ENCODE assay signal across 9 cellular contexts in genomic region chr3:8938021-8938420, GRCh38. TPM values are rescaled to one million over a fixed set of nuclear protein-coding genes. Genes with fewer than 3 reads are reported as not detected.
DNase-seq lines count a peak whose midpoint lies in the region; ATAC-seq, FAIRE-seq and TF ChIP-seq lines count a peak whose summit lies in the region.
"Had no signal": no experiment of that assay in that cellular context is flagged by ENCODE, and none has a peak within 500 bp of the region (broad histone marks: within the 10 kb centered on the region; RNA-seq: fewer than 3 reads in every experiment).

No MANE protein-coding gene starts in this region.

- no peak overlapping the region for H3K4me3 Mint-ChIP-seq in GM23338
- H3K4me3 Mint-ChIP-seq: T-helper 2 cell treated with Interferon-gamma antibody and Interleukin-4, amounts not matched to agents 5 μg/mL and 100 μg/mL, for 36 hours had no signal

- DNase-seq in GM23338 (ENCODE audit: low spot score) (peak; percentile 39), RWPE2 (ENCODE audit: low spot score) (no peak), glomerular endothelial cell (ENCODE audit: extremely low read depth, low read depth, low spot score) (peak; percentile 31), small intestine (no peak), cerebellar nuclear complex (lab: John Stamatoyannopoulos, UW) (no peak), NCI-H510A treated with DMSO at 0.1 percent for 48 hours (lab: John Stamatoyannopoulos, UW) (no peak)
- DNase-seq in activated CD4-positive, alpha-beta T cell treated with anti-CD3 and anti-CD28 coated beads for 48 hours: no peak

- no peaks in the 10 kb centered on the region for H3F3A ChIP-seq in GM23338 (replicated peaks; ENCODE audit: low read depth)

- no peak for FAIRE-seq in small intestine (lab: Jason Lieb, UNC)

- no peak overlapping the region for H3K27ac Mint-ChIP-seq in GM23338
- H3K27ac Mint-ChIP-seq: T-helper 2 cell treated with Interferon-gamma antibody and Interleukin-4, amounts not matched to agents 5 μg/mL and 100 μg/mL, for 36 hours had no signal

- no peaks in the 10 kb centered on the region for H3K4me1 Mint-ChIP-seq in GM23338

- H3K9me3 ChIP-seq in RWPE2 (ENCODE audit: severe bottlenecking) (no peaks in the 10 kb centered on the region), small intestine (ENCODE audit: control insufficient read depth, low read depth) (no peaks in the 10 kb centered on the region)

- no peaks in the 10 kb centered on the region for H3K27me3 ChIP-seq in GM23338 (ENCODE audit: insufficient read depth)
- no peaks in the 10 kb centered on the region for H3K27me3 ChIP-seq in RWPE2 (ENCODE audit: insufficient read depth, poor library complexity, severe bottlenecking)
- H3K27me3 ChIP-seq in small intestine (ENCODE audit: control insufficient read depth in 2 of 2, insufficient read depth in 2 of 2, low read length in 2 of 2): no peaks in the 10 kb centered on the region

- H3K27ac ChIP-seq in C4-2B (no peak overlapping the region), GM23338 (ENCODE audit: low read depth) (no peak overlapping the region), RWPE2 (ENCODE audit: poor library complexity, severe bottlenecking) (peak overlapping the region; percentile 93), small intestine (ENCODE audit: low read depth in 1 of 2, low read length in 1 of 2) (no peak overlapping the region)

- no peaks in the 10 kb centered on the region for H3K9me3 Mint-ChIP-seq in GM23338

- no peak overlapping the region for H3K4me2 ChIP-seq in GM23338

- H3K79me2 ChIP-seq in GM23338 (replicated peaks; ENCODE audit: insufficient read depth): no peaks in the 10 kb centered on the region

- 67 to 80% (median 69%) methylated on average over 1 of the region's 1 CpG for WGBS in small intestine, 3 donors

- no peak overlapping the region for H2AFZ ChIP-seq in GM23338

- H3K36me3 ChIP-seq in GM23338 (ENCODE audit: insufficient read depth) (peaks cover 19% of the 10 kb centered on the region; the same call in 1 of the 2 replicates), RWPE2 (ENCODE audit: low read depth) (peaks cover 67% of the 10 kb centered on the region), small intestine (ENCODE audit: control insufficient read depth in 2 of 2, insufficient read depth in 2 of 2, low read length in 2 of 2) (peaks cover 4 to 19% of the 10 kb centered on the region in 2 donors)

- H3K27me3 Mint-ChIP-seq in GM23338 (ENCODE audit: insufficient read depth, low read depth, poor library complexity): no peaks in the 10 kb centered on the region

- ATAC-seq in GM23338 (no peak), RWPE2 (ENCODE audit: low read depth) (peak; percentile 28; the same call in 1 of the 3 replicates)

- H3K9me2 ChIP-seq in GM23338 (ENCODE audit: insufficient read depth): no peaks in the 10 kb centered on the region

- TF ChIP-seq CTCF in C4-2B (conservative IDR thresholded peaks at IDR 0.05) (peak; percentile 51), GM23338 (conservative IDR thresholded peaks at IDR 0.05; ENCODE audit: low read depth in 2 of 2) (peak; percentile 35 to 48; a peak in 3 of 4 replicates), RWPE2 (IDR thresholded peaks at IDR 0.05; ENCODE audit: poor library complexity, severe bottlenecking) (peak; percentile 68)

- H3K4me1 ChIP-seq in GM23338 (ENCODE audit: insufficient read depth): no peaks in the 10 kb centered on the region
- H3K4me1 ChIP-seq in RWPE2 (ENCODE audit: insufficient read depth, poor library complexity, severe bottlenecking): peaks cover 20% of the 10 kb centered on the region
- no peaks in the 10 kb centered on the region for H3K4me1 ChIP-seq in small intestine (ENCODE audit: control insufficient read depth in 2 of 2, insufficient read depth in 1 of 2, low read depth in 1 of 2, low read length in 1 of 2)

- H3K36me3 Mint-ChIP-seq in GM23338 (ENCODE audit: low read depth): peaks cover 33% of the 10 kb centered on the region

- H3K4me3 ChIP-seq in GM23338 (no peak overlapping the region), RWPE2 (ENCODE audit: severe bottlenecking) (no peak overlapping the region), small intestine (ENCODE audit: low read depth in 1 of 2, low read length in 2 of 2) (no peak overlapping the region)

- H4K20me1 ChIP-seq in GM23338 (replicated peaks; ENCODE audit: insufficient read depth): no peaks in the 10 kb centered on the region; the same call in 1 of the 2 replicates

TF ChIP-seq in GM23338, 12 proteins besides CTCF, POLR2A, EP300 and RAD21:
- no peak for TF ChIP-seq CREB1 (CRISPR knock-in tag; IDR thresholded peaks at IDR 0.05; ENCODE audit: low read depth)
- TF ChIP-seq ZNF114 (CRISPR knock-in tag; IDR thresholded peaks at IDR 0.05): no peak
- TF ChIP-seq JUNB (IDR thresholded peaks at IDR 0.05; ENCODE audit: unreplicated experiment): no peak
- TF ChIP-seq, protein P1, sequence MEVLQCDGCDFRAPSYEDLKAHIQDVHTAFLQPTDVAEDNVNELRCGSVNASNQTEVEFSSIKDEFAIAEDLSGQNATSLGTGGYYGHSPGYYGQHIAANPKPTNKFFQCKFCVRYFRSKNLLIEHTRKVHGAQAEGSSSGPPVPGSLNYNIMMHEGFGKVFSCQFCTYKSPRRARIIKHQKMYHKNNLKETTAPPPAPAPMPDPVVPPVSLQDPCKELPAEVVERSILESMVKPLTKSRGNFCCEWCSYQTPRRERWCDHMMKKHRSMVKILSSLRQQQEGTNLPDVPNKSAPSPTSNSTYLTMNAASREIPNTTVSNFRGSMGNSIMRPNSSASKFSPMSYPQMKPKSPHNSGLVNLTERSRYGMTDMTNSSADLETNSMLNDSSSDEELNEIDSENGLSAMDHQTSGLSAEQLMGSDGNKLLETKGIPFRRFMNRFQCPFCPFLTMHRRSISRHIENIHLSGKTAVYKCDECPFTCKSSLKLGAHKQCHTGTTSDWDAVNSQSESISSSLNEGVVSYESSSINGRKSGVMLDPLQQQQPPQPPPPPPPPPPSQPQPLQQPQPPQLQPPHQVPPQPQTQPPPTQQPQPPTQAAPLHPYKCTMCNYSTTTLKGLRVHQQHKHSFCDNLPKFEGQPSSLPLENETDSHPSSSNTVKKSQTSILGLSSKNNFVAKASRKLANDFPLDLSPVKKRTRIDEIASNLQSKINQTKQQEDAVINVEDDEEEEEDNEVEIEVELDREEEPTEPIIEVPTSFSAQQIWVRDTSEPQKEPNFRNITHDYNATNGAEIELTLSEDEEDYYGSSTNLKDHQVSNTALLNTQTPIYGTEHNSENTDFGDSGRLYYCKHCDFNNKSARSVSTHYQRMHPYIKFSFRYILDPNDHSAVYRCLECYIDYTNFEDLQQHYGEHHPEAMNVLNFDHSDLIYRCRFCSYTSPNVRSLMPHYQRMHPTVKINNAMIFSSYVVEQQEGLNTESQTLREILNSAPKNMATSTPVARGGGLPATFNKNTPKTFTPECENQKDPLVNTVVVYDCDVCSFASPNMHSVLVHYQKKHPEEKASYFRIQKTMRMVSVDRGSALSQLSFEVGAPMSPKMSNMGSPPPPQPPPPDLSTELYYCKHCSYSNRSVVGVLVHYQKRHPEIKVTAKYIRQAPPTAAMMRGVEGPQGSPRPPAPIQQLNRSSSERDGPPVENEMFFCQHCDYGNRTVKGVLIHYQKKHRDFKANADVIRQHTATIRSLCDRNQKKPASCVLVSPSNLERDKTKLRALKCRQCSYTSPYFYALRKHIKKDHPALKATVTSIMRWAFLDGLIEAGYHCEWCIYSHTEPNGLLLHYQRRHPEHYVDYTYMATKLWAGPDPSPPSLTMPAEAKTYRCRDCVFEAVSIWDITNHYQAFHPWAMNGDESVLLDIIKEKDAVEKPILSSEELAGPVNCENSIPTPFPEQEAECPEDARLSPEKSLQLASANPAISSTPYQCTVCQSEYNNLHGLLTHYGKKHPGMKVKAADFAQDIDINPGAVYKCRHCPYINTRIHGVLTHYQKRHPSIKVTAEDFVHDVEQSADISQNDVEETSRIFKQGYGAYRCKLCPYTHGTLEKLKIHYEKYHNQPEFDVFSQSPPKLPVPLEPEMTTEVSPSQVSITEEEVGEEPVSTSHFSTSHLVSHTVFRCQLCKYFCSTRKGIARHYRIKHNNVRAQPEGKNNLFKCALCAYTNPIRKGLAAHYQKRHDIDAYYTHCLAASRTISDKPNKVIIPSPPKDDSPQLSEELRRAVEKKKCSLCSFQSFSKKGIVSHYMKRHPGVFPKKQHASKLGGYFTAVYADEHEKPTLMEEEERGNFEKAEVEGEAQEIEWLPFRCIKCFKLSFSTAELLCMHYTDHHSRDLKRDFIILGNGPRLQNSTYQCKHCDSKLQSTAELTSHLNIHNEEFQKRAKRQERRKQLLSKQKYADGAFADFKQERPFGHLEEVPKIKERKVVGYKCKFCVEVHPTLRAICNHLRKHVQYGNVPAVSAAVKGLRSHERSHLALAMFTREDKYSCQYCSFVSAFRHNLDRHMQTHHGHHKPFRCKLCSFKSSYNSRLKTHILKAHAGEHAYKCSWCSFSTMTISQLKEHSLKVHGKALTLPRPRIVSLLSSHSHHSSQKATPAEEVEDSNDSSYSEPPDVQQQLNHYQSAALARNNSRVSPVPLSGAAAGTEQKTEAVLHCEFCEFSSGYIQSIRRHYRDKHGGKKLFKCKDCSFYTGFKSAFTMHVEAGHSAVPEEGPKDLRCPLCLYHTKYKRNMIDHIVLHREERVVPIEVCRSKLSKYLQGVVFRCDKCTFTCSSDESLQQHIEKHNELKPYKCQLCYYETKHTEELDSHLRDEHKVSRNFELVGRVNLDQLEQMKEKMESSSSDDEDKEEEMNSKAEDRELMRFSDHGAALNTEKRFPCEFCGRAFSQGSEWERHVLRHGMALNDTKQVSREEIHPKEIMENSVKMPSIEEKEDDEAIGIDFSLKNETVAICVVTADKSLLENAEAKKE (CRISPR knock-in tag; IDR thresholded peaks at IDR 0.05): no peak
- no peak for TF ChIP-seq EZH2phosphoT487 (IDR thresholded peaks at IDR 0.05; ENCODE audit: unreplicated experiment)
- no peak for TF ChIP-seq POLR2AphosphoS5 (IDR thresholded peaks at IDR 0.05; ENCODE audit: low read depth)
- no peak for TF ChIP-seq ZNF331 (CRISPR knock-in tag; IDR thresholded peaks at IDR 0.05; ENCODE audit: low read depth)
- TF ChIP-seq, protein P2, sequence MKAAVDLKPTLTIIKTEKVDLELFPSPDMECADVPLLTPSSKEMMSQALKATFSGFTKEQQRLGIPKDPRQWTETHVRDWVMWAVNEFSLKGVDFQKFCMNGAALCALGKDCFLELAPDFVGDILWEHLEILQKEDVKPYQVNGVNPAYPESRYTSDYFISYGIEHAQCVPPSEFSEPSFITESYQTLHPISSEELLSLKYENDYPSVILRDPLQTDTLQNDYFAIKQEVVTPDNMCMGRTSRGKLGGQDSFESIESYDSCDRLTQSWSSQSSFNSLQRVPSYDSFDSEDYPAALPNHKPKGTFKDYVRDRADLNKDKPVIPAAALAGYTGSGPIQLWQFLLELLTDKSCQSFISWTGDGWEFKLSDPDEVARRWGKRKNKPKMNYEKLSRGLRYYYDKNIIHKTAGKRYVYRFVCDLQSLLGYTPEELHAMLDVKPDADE (IDR thresholded peaks at IDR 0.05): no peak

RNA-seq across cellular contexts. Expression of gene RAD18, which starts 25.3 kb away (rescaled TPM):
- total RNA-seq in GM23338 (2014; rRNA removed; shearing (Covaris generic)): 17.9 and 40.1 TPM in 2 replicates
- polyA plus RNA-seq in GM23338 (2016; fragmentation: Nextera tagmentation; extraction: Ambion mirVana) (21.5 and 25.4 TPM in 2 replicates), small intestine (10 to 100 TPM in 1 of 3 donors, 1 to 10 TPM in 2; 6.2 to 16.3 (median 9.9) TPM)
- 8.3 and 12.0 TPM in 2 replicates for total RNA-seq in glomerular endothelial cell

Comparison
In these comparisons a context has a peak if more than half of its experiments do, and no peak if none do; other contexts are left out.
1. DNase-seq: peak in GM23338 (single experiment) and glomerular endothelial cell (single experiment); none in RWPE2 (single experiment), small intestine (single experiment), cerebellar nuclear complex (0 of 2), activated CD4-positive, alpha-beta T cell treated with anti-CD3 and anti-CD28 coated beads for 48 hours (single experiment) and NCI-H510A treated with DMSO at 0.1 percent for 48 hours (single experiment).
2. Peak in every context shown above with its lines, with median percentiles within 50 percentile points of each other: CTCF ChIP-seq.